In genomic region chrX:279757-280604, GRCh38 we compare ENCODE assay signal across 8 cellular contexts. TPM values are rescaled to one million over a fixed set of nuclear protein-coding genes. Genes with fewer than 3 reads are reported as not detected.
A peak's percentile ranks its signal among the peaks of the same experiment; 100 is the strongest.
DNase-seq lines count a peak whose midpoint lies in the region; ATAC-seq, FAIRE-seq and TF ChIP-seq lines count a peak whose summit lies in the region.
"Not testable (repeated sequence)": the region's sequence is repeated elsewhere in the genome, so short reads cannot be mapped to it uniquely, and the experiment has no call there.

No MANE protein-coding gene starts in this region.

- RAD21 ChIA-PET in HCT116 (lab: Charles Lee; ENCODE audit: low non-redundant PET in 1 of 2, low total read pairs in 2 of 2, uncharacterized antibody in 2 of 2, unreplicated experiment in 2 of 2), result not testable (repeated sequence)

- not testable (repeated sequence) for BruUV-seq in HCT116 (replicated peaks; lab: Mats Ljungman, UMichigan); Panc1 (replicated peaks; lab: Mats Ljungman, UMichigan)

- 0 out of 2 replicates have a peak overlapping the region, but pooled peaks have one; percentile 23 for H3K4me2 ChIP-seq in HCT116 (ENCODE audit: low read length)
- not testable (repeated sequence) for H3K4me2 ChIP-seq in astrocyte (ENCODE audit: low read length)

- not testable (repeated sequence) for H3K9me2 ChIP-seq in HCT116 (ENCODE audit: insufficient read depth)

- H3K9me3 ChIP-seq in AG04450 (ENCODE audit: control insufficient read depth, insufficient read depth, low read length); HCT116 (ENCODE audit: control insufficient read depth in 1 of 2, insufficient read depth in 1 of 2, low read depth in 1 of 2, low read length in 2 of 2); Panc1 (ENCODE audit: control insufficient read depth, insufficient read depth, low read depth, low read length); astrocyte (ENCODE audit: insufficient read depth, low read depth, low read length); heart left ventricle; sigmoid colon: not testable (repeated sequence)

- peaks cover 17% of the 10 kb centered on the region for H3K36me3 Mint-ChIP-seq in activated CD4-positive, alpha-beta T cell treated with anti-CD3 and anti-CD28 coated beads, Interleukin-2, amount 10 ng/mL, durations not matched to agents 7 days and 5 days (ENCODE audit: low read depth)
- not testable (repeated sequence) for H3K36me3 Mint-ChIP-seq in astrocyte (ENCODE audit: low read depth, unreplicated experiment); naive B cell

- not testable (repeated sequence) for H3K9me3 Mint-ChIP-seq in activated CD4-positive, alpha-beta T cell treated with anti-CD3 and anti-CD28 coated beads, Interleukin-2, amount 10 ng/mL, durations not matched to agents 7 days and 5 days; astrocyte (ENCODE audit: unreplicated experiment); naive B cell

- not testable (repeated sequence) for H3K27me3 ChIP-seq in AG04450 (ENCODE audit: control insufficient read depth, insufficient read depth, low read length); HCT116 (ENCODE audit: insufficient read depth, low read length); Panc1 (ENCODE audit: control insufficient read depth, insufficient read depth, low read length); astrocyte (ENCODE audit: insufficient read depth, low read length); heart left ventricle
- peaks cover 0 to 18% (median 8%) of the 10 kb centered on the region in 3 donors for H3K27me3 ChIP-seq in sigmoid colon

- TF ChIP-seq CTCF in AG04450 (IDR thresholded peaks at IDR 0.05; ENCODE audit: low read depth, low read length); HCT116 (IDR thresholded peaks at IDR 0.05 in 2 of 3, conservative IDR thresholded peaks at IDR 0.05 in 1 of 3; ENCODE audit: borderline replicate concordance in 1 of 3, insufficient read depth in 1 of 3, low read depth in 2 of 3, low read length in 2 of 3); Panc1 (IDR thresholded peaks at IDR 0.05); astrocyte (IDR thresholded peaks at IDR 0.05; ENCODE audit: insufficient read depth, low read depth, low read length); heart left ventricle (IDR thresholded peaks at IDR 0.05); sigmoid colon (IDR thresholded peaks at IDR 0.05): not testable (repeated sequence)

- not testable (repeated sequence) for FAIRE-seq in astrocyte (lab: Jason Lieb, UNC)

- not testable (repeated sequence) for TF ChIP-seq POLR2A in HCT116 (IDR thresholded peaks at IDR 0.05; ENCODE audit: borderline replicate concordance, extremely low read depth, insufficient read depth, insufficient read length); heart left ventricle (IDR thresholded peaks at IDR 0.05); sigmoid colon (IDR thresholded peaks at IDR 0.05)

- H3K4me1 ChIP-seq in HCT116 (ENCODE audit: control insufficient read depth in 1 of 2, insufficient read depth in 2 of 2, low read length in 2 of 2) (peaks cover 0 to 21% of the 10 kb centered on the region in 2 experiments; a peak in 2 of 4 replicates), astrocyte (ENCODE audit: insufficient read depth, low read length) (peaks cover 11% of the 10 kb centered on the region), heart left ventricle (peaks cover 2 to 32% (median 14%) of the 10 kb centered on the region in 12 donors), sigmoid colon (peaks cover 0 to 36% (median 27%) of the 10 kb centered on the region in 4 donors)
- H3K4me1 ChIP-seq in Panc1 (ENCODE audit: control insufficient read depth, insufficient read depth, low read length), result not testable (repeated sequence)

- WGBS in heart left ventricle, 4 donors, result 65 to 88% (median 84%) methylated on average over 29 to 41 of the region's 45 CpGs
- WGBS in sigmoid colon, 2 donors, result 53 to 58% methylated on average over 45 of the region's 45 CpGs

- not testable (repeated sequence) for H3K79me2 ChIP-seq in HCT116 (ENCODE audit: insufficient read depth, low read length); astrocyte (ENCODE audit: insufficient read depth, low read length)

- not testable (repeated sequence) for H3K27me3 Mint-ChIP-seq in activated CD4-positive, alpha-beta T cell treated with anti-CD3 and anti-CD28 coated beads, Interleukin-2, amount 10 ng/mL, durations not matched to agents 7 days and 5 days; astrocyte (ENCODE audit: low read depth, unreplicated experiment)
- H3K27me3 Mint-ChIP-seq in naive B cell, result peaks cover 0 to 21% (median 0%) of the 10 kb centered on the region in 3 donors

- not testable (repeated sequence) for DNase-seq in AG04450 (ENCODE audit: low read depth, low spot score); HCT116 (ENCODE audit: low read depth, low spot score); Panc1 (ENCODE audit: low read depth, low spot score); astrocyte (ENCODE audit: low read depth); naive B cell
- peak; percentile 5 for DNase-seq in activated CD4-positive, alpha-beta T cell treated with anti-CD3 and anti-CD28 coated beads, Interleukin-2, amount 10 ng/mL, durations not matched to agents 7 days and 5 days
- DNase-seq in heart left ventricle, result peak in 3 of 5 donors; percentile 4 to 61 (median 13)
- peak; percentile 17 for DNase-seq in sigmoid colon

- not testable (repeated sequence) for H4K20me1 ChIP-seq in HCT116 (ENCODE audit: insufficient read depth); astrocyte (ENCODE audit: insufficient read depth, low read length)

- intact Hi-C loops in HCT116 (cut with micrococcal nuclease), result loop anchor here (5.0 kb wide), 1 partner anchor 37 kb away; the partner anchor contains the start of gene GTPBP6
- intact Hi-C loops in Panc1 (cut with micrococcal nuclease; ENCODE audit: unreplicated experiment); sigmoid colon (cut with DNase I): not testable (repeated sequence)
- intact Hi-C loops in heart left ventricle (cut with DNase I), result loop anchor here in 3 of 10 donors (5.0 kb wide), 1 partner anchor 37 kb away; the partner anchor contains the start of gene GTPBP6 (in 3 of the 3)

- TF ChIP-seq RAD21 in HCT116 (IDR thresholded peaks at IDR 0.05; ENCODE audit: low read depth), result not testable (repeated sequence)

- CTCF ChIA-PET in AG04450 (lab: Charles Lee); HCT116 (lab: Charles Lee); Panc1 (lab: Charles Lee); activated CD4-positive, alpha-beta T cell treated with anti-CD3 and anti-CD28 coated beads, Interleukin-2, amount 10 ng/mL, durations not matched to agents 7 days and 5 days (lab: Charles Lee): not testable (repeated sequence)

- not testable (repeated sequence) for H3K27ac ChIP-seq in AG04450 (ENCODE audit: low read depth, low read length); HCT116 (ENCODE audit: low read depth, low read length); astrocyte (ENCODE audit: low read depth, low read length); heart left ventricle; sigmoid colon
- peak overlapping the region; percentile 89 for H3K27ac ChIP-seq in Panc1 (ENCODE audit: low read length)

- H3K4me3 ChIP-seq in AG04450 (ENCODE audit: low read depth, low read length) (0 out of 2 replicates have a peak overlapping the region, but pooled peaks have one; percentile 15), Panc1 (ENCODE audit: low read depth in 2 of 2, low read length in 2 of 2) (peak overlapping the region; percentile 29 to 43)
- not testable (repeated sequence) for H3K4me3 ChIP-seq in HCT116 (replicated peaks in 1 of 2; ENCODE audit: low read depth in 1 of 2, low read length in 2 of 2); astrocyte (ENCODE audit: insufficient read depth, low read depth, low read length); heart left ventricle; sigmoid colon

- ATAC-seq in HCT116; heart left ventricle; naive B cell (ENCODE audit: low read depth in 2 of 2): not testable (repeated sequence)
- ATAC-seq in Panc1, result peak; percentile 33; the same call in 1 of the 2 replicates

- POLR2A ChIA-PET in AG04450 (lab: Yijun Ruan, JAX); HCT116 (lab: Charles Lee); Panc1 (lab: Charles Lee); activated CD4-positive, alpha-beta T cell treated with anti-CD3 and anti-CD28 coated beads, Interleukin-2, amount 10 ng/mL, durations not matched to agents 7 days and 5 days (lab: Charles Lee): not testable (repeated sequence)

- TF ChIP-seq EP300 in sigmoid colon (IDR thresholded peaks at IDR 0.05), result not testable (repeated sequence)

- not testable (repeated sequence) for H3K36me3 ChIP-seq in HCT116 (ENCODE audit: control insufficient read depth in 1 of 2, insufficient read depth in 2 of 2, low read length in 2 of 2); Panc1 (ENCODE audit: control insufficient read depth, insufficient read depth, low read length); astrocyte (ENCODE audit: insufficient read depth, low read length); heart left ventricle; sigmoid colon

- H3K4me3 Mint-ChIP-seq in activated CD4-positive, alpha-beta T cell treated with anti-CD3 and anti-CD28 coated beads, Interleukin-2, amount 10 ng/mL, durations not matched to agents 7 days and 5 days, result peak overlapping the region; percentile 67
- H3K4me3 Mint-ChIP-seq in astrocyte (ENCODE audit: unreplicated experiment), result peak overlapping the region; percentile 40
- peak overlapping the region in 5 of 8 donors; percentile 21 to 83 (median 59) for H3K4me3 Mint-ChIP-seq in naive B cell

- peak overlapping the region; percentile 81 for H3K27ac Mint-ChIP-seq in activated CD4-positive, alpha-beta T cell treated with anti-CD3 and anti-CD28 coated beads, Interleukin-2, amount 10 ng/mL, durations not matched to agents 7 days and 5 days
- not testable (repeated sequence) for H3K27ac Mint-ChIP-seq in astrocyte (ENCODE audit: unreplicated experiment); naive B cell

- in situ Hi-C loops in Panc1 (cut with HindIII; ENCODE audit: low pct_unique_long_range_greater_than_20kb, low sequenced_read_pairs), result not testable (repeated sequence)

- not testable (repeated sequence) for H2AFZ ChIP-seq in HCT116 (ENCODE audit: low read depth, low read length, poor library complexity, severe bottlenecking); astrocyte (ENCODE audit: low read depth, low read length)

- not testable (repeated sequence) for H3K9ac ChIP-seq in HCT116 (ENCODE audit: low read length); astrocyte (ENCODE audit: low read length)

- H3K4me1 Mint-ChIP-seq in activated CD4-positive, alpha-beta T cell treated with anti-CD3 and anti-CD28 coated beads, Interleukin-2, amount 10 ng/mL, durations not matched to agents 7 days and 5 days, result peaks cover 37% of the 10 kb centered on the region
- not testable (repeated sequence) for H3K4me1 Mint-ChIP-seq in astrocyte (ENCODE audit: low read depth, unreplicated experiment)
- peaks cover 5 to 32% (median 32%) of the 10 kb centered on the region in 3 donors for H3K4me1 Mint-ChIP-seq in naive B cell

RNA-seq across cellular contexts. Expression of gene PLCXD1, which starts 1.2 kb away (rescaled TPM):
- polyA plus RNA-seq in AG04450 (2011; rRNA removed) (9.0 and 11.8 TPM in 2 replicates), heart left ventricle (10 to 100 TPM in 1 of 2 donors, 1 to 10 TPM in 1; 1.9 to 27.0 TPM), naive B cell (ENCODE audit: low read depth in 6 of 6) (1 to 10 TPM in 5 of 6 donors, not detected in 1; 2.6 to 6.5 (median 4.8) TPM), sigmoid colon (10 to 100 TPM in 1 of 3 donors, 1 to 10 TPM in 2; 5.1 to 29.8 (median 9.6) TPM)
- polyA minus RNA-seq in AG04450 (2011; rRNA and poly(A)+ RNA removed), result 18.1 and 21.1 TPM in 2 replicates
- total RNA-seq in HCT116 (2021; ENCODE audit: unreplicated experiment) (26.3 TPM), Panc1 (2021; ENCODE audit: unreplicated experiment) (54.9 TPM), astrocyte (20.3 and 25.9 TPM in 2 replicates), heart left ventricle (1 to 10 TPM in 7 of 9 donors, under 1 TPM in 2; 0.81 to 6.8 (median 3.0) TPM), sigmoid colon (1 to 10 TPM; 2.5 to 6.8 (median 3.6) TPM)
- 18.3 and 20.1 TPM in 2 replicates for polyA plus RNA-seq in HCT116 (2012)
- polyA plus RNA-seq in Panc1 (2012; ENCODE audit: insufficient read length), result 95.5 TPM
- total RNA-seq in activated CD4-positive, alpha-beta T cell treated with anti-CD3 and anti-CD28 coated beads, Interleukin-2, amount 10 ng/mL, durations not matched to agents 7 days and 5 days, result 10 to 100 TPM; 60.1 to 63.4 TPM

RNA-seq across cellular contexts. Expression of gene GTPBP6, which starts 38.6 kb away (rescaled TPM):
- polyA plus RNA-seq in AG04450 (2011; rRNA removed) (15.5 and 20.4 TPM in 2 replicates), heart left ventricle (100 to 1,000 TPM in 1 of 2 donors, 10 to 100 TPM in 1; 50.6 to 102 TPM), naive B cell (ENCODE audit: low read depth in 6 of 6) (10 to 100 TPM; 37.7 to 54.0 (median 41.6) TPM), sigmoid colon (10 to 100 TPM; 36.0 to 65.8 (median 36.5) TPM)
- polyA minus RNA-seq in AG04450 (2011; rRNA and poly(A)+ RNA removed), result 6.5 and 9.2 TPM in 2 replicates
- total RNA-seq in HCT116 (2021; ENCODE audit: unreplicated experiment) (41.6 TPM), Panc1 (2021; ENCODE audit: unreplicated experiment) (37.4 TPM), astrocyte (27.9 and 30.5 TPM in 2 replicates), heart left ventricle (10 to 100 TPM; 31.3 to 71.5 (median 47.5) TPM), sigmoid colon (10 to 100 TPM; 22.4 to 40.3 (median 30.9) TPM)
- 32.2 and 36.5 TPM in 2 replicates for polyA plus RNA-seq in HCT116 (2012)
- 50.3 TPM for polyA plus RNA-seq in Panc1 (2012; ENCODE audit: insufficient read length)
- total RNA-seq in activated CD4-positive, alpha-beta T cell treated with anti-CD3 and anti-CD28 coated beads, Interleukin-2, amount 10 ng/mL, durations not matched to agents 7 days and 5 days, result 10 to 100 TPM; 48.5 to 52.1 TPM
